In genomic region chr3:171417813-171418212, GRCh38 we compare ENCODE assay signal across 12 cellular contexts. TPM values are rescaled to one million over a fixed set of nuclear protein-coding genes. Genes with fewer than 3 reads are reported as not detected.
DNase-seq lines count a peak whose midpoint lies in the region; ATAC-seq, FAIRE-seq and TF ChIP-seq lines count a peak whose summit lies in the region.
"Had no signal": no experiment of that assay in that cellular context is flagged by ENCODE, and none has a peak within 500 bp of the region (broad histone marks: within the 10 kb centered on the region; RNA-seq: fewer than 3 reads in every experiment).

No MANE protein-coding gene starts in this region.

- H4K20me1 ChIP-seq in fibroblast of lung (ENCODE audit: control insufficient read depth, extremely low read depth, insufficient read depth, low read length), result no peaks in the 10 kb centered on the region

- no peak overlapping the region for H2AFZ ChIP-seq in fibroblast of lung (ENCODE audit: low read length)

- H3K4me3 ChIP-seq in fibroblast of lung (replicated peaks in 1 of 4; ENCODE audit: control extremely low read depth in 1 of 4, insufficient read depth in 1 of 4, low read depth in 3 of 4, low read length in 4 of 4) (peak overlapping the region in 1 of 4 experiments; percentile 23), muscle layer of duodenum (ENCODE audit: low read depth in 1 of 2, low read length in 2 of 2) (no peak overlapping the region), ascending aorta (no peak overlapping the region)

- H3K4me1 ChIP-seq in fibroblast of lung (ENCODE audit: control insufficient read depth, extremely low read depth, insufficient read depth, low read length) (peaks cover 23% of the 10 kb centered on the region), muscle layer of duodenum (ENCODE audit: control insufficient read depth in 1 of 2, insufficient read depth in 2 of 2, low read length in 2 of 2) (peaks cover 0 to 4% of the 10 kb centered on the region in 2 donors), ascending aorta (no peaks in the 10 kb centered on the region)

- H3K9me3 ChIP-seq in fibroblast of lung (ENCODE audit: control insufficient read depth, insufficient read depth, low read depth, low read length), result no peaks in the 10 kb centered on the region
- H3K9me3 ChIP-seq in muscle layer of duodenum (ENCODE audit: control insufficient read depth in 1 of 2, low read length in 2 of 2), result no peaks in the 10 kb centered on the region
- no peaks in the 10 kb centered on the region for H3K9me3 ChIP-seq in ascending aorta

- H3K27ac ChIP-seq in fibroblast of lung (ENCODE audit: insufficient read depth, low read length), result peak overlapping the region; percentile 55
- peak overlapping the region; percentile 65 for H3K27ac ChIP-seq in muscle layer of duodenum (ENCODE audit: low read length)
- no peak overlapping the region for H3K27ac ChIP-seq in ascending aorta
- H3K27ac ChIP-seq: KMS-11 had no signal

- DNase-seq in AG08396 (ENCODE audit: low spot score) (peak; percentile 79), RCC 7860 (ENCODE audit: low spot score) (peak; percentile 50), fibroblast of lung (ENCODE audit: low read depth in 2 of 2) (peak; percentile 91 to 94), ascending aorta (ENCODE audit: low spot score in 2 of 2) (no peak), NCI-H2107 treated with DMSO at 0.1 percent for 48 hours (lab: John Stamatoyannopoulos, UW; ENCODE audit: unreplicated experiment) (no peak), hippocampal formation (lab: John Stamatoyannopoulos, UW) (no peak)
- DNase-seq: activated CD8-positive, alpha-beta T cell treated with anti-CD3 and anti-CD28 coated beads, Interleukin-2, amount 10 ng/mL, durations not matched to agents 7 days and 5 days; aorta; NCI-H345 had no signal

- H3K9ac ChIP-seq in fibroblast of lung (ENCODE audit: insufficient read depth, low read length), result no peak overlapping the region
- H3K9ac ChIP-seq: KMS-11 had no signal

- TF ChIP-seq CTCF in fibroblast of lung (conservative IDR thresholded peaks at IDR 0.05 in 1 of 2, IDR thresholded peaks at IDR 0.05 in 1 of 2; ENCODE audit: low read depth in 1 of 2, low read length in 2 of 2) (no peak), ascending aorta (IDR thresholded peaks at IDR 0.05) (no peak)

- peak; percentile 59 for FAIRE-seq in RCC 7860 (lab: Jason Lieb, UNC)

- H3K36me3 ChIP-seq in fibroblast of lung (ENCODE audit: control insufficient read depth, insufficient read depth, low read length), result peaks cover 3% of the 10 kb centered on the region
- H3K36me3 ChIP-seq in muscle layer of duodenum (ENCODE audit: control insufficient read depth in 1 of 2, insufficient read depth in 2 of 2, low read length in 2 of 2), result no peaks in the 10 kb centered on the region
- no peaks in the 10 kb centered on the region for H3K36me3 ChIP-seq in ascending aorta

- no peak for ATAC-seq in GM21737 (IDR thresholded peaks at IDR 0.05; ENCODE audit: unreplicated experiment)
- ATAC-seq: activated CD8-positive, alpha-beta T cell treated with anti-CD3 and anti-CD28 coated beads, Interleukin-2, amount 10 ng/mL, durations not matched to agents 7 days and 5 days had no signal

- H3K27me3 ChIP-seq in fibroblast of lung (ENCODE audit: control insufficient read depth, insufficient read depth, low read length), result no peaks in the 10 kb centered on the region
- H3K27me3 ChIP-seq in muscle layer of duodenum (ENCODE audit: low read depth, low read length), result no peaks in the 10 kb centered on the region
- no peaks in the 10 kb centered on the region for H3K27me3 ChIP-seq in ascending aorta

- peaks cover 8% of the 10 kb centered on the region for H3K79me2 ChIP-seq in fibroblast of lung (ENCODE audit: control insufficient read depth, insufficient read depth, low read length)

- intact Hi-C loops in ascending aorta (cut with DNase I), result no loop called here

- peak overlapping the region; percentile 68 for H3K4me2 ChIP-seq in fibroblast of lung (ENCODE audit: extremely low read depth, insufficient read depth, low read length)
- H3K4me2 ChIP-seq: KMS-11 had no signal

RNA-seq across cellular contexts. Expression of gene TNIK, which starts 42.4 kb away (rescaled TPM):
- total RNA-seq in fibroblast of lung, result 30.6 and 39.3 TPM in 2 replicates
- 13.8 and 16.8 TPM in 2 replicates for polyA plus RNA-seq in fibroblast of lung
- polyA plus RNA-seq in fibroblast of lung (2012), result 14.4 and 20.9 TPM in 2 replicates
- polyA minus RNA-seq in fibroblast of lung (ENCODE audit: low replicate concordance), result 18.5 and 25.6 TPM in 2 replicates
- total RNA-seq in ascending aorta, result 0.75 TPM

Comparison
In these comparisons a context has a peak if more than half of its experiments do, and no peak if none do; other contexts are left out.
1. DNase-seq: peak in AG08396 (single experiment), RCC 7860 (single experiment) and fibroblast of lung (2 of 2); none in ascending aorta (0 of 2), NCI-H2107 treated with DMSO at 0.1 percent for 48 hours (single experiment) and hippocampal formation (0 of 2).
2. H3K27ac ChIP-seq: peak in fibroblast of lung (single experiment) and muscle layer of duodenum (single experiment); none in ascending aorta (0 of 2).
3. RNA of gene TNIK, which starts 42.4 kb away (total RNA-seq): 30.6 to 39.3 TPM in fibroblast of lung; 0.75 TPM in ascending aorta (single experiment); every median in the first group is over 10 times any median in the second.